ENCODE assay signal across 19 cellular contexts in the genomic region with DNA sequence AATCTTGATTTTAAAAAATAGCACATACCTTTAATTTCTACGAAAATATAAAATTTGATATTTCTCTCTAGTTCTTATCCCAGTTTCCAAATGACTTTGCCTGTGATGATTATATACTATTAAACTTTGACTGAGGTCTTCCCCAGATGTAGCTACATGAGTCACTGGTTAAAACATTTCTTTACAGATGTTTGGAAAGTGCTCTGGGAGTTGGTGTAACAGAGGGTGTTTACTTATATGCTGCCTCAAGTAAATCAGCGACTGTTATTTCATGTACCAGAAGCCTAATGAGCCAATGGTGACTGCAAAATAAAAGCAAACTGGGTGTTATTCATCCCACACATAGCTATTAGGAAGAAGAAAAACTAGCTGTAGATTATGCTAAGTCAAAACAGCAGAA.
"Had no signal": no experiment of that assay in that cellular context is flagged by ENCODE, and none has a peak within 500 bp of the region (broad histone marks: within the 10 kb centered on the region; RNA-seq: fewer than 3 reads in every experiment).

No MANE protein-coding gene starts in this region.

- H3K27ac ChIP-seq: epithelial cell of prostate, esophagus muscularis mucosa, gastrocnemius medialis, heart right ventricle, ovary, right atrium auricular region, sigmoid colon, skin epidermis had no signal

- H3K4me1 Mint-ChIP-seq: naive thymus-derived CD8-positive, alpha-beta T cell had no signal

- H3K4me3 Mint-ChIP-seq: naive thymus-derived CD8-positive, alpha-beta T cell; neural crest cell had no signal

- H3K9me3 ChIP-seq: esophagus muscularis mucosa, gastrocnemius medialis, heart right ventricle, mucosa of descending colon, ovary, right atrium auricular region, sigmoid colon had no signal

- H3K27ac Mint-ChIP-seq: naive thymus-derived CD8-positive, alpha-beta T cell had no signal

- H3K27me3 ChIP-seq: esophagus muscularis mucosa, gastrocnemius medialis, heart right ventricle, ovary, right atrium auricular region, sigmoid colon had no signal

- H3K36me3 Mint-ChIP-seq: naive thymus-derived CD8-positive, alpha-beta T cell had no signal

- H3K36me3 ChIP-seq: esophagus muscularis mucosa, gastrocnemius medialis, heart right ventricle, ovary, right atrium auricular region, sigmoid colon had no signal

- H3K27me3 Mint-ChIP-seq: naive thymus-derived CD8-positive, alpha-beta T cell had no signal

- FAIRE-seq: islet of Langerhans had no signal

- H3K4me3 ChIP-seq: esophagus muscularis mucosa, gastrocnemius medialis, heart right ventricle, mucosa of descending colon, ovary, right atrium auricular region, sigmoid colon, skin epidermis had no signal

- ATAC-seq: gastrocnemius medialis; heart right ventricle; mucosa of descending colon; naive thymus-derived CD8-positive, alpha-beta T cell had no signal

- H3K9me3 Mint-ChIP-seq: neural crest cell had no signal

- DNase-seq: cortex of kidney; effector memory CD4-positive, alpha-beta T cell; gastrocnemius medialis; heart right ventricle; hypothalamus; kidney glomerular epithelial cell; mucosa of descending colon; naive thymus-derived CD8-positive, alpha-beta T cell; ovary; sigmoid colon; stimulated activated CD4-positive, alpha-beta T cell treated with anti-CD3 and anti-CD28 coated beads, Interleukin-12 subunit alpha, Interleukin-12 subunit beta, amount 100 ng/mL, for 4 hours; stimulated activated naive CD4-positive, alpha-beta T cell treated with Interleukin-2 at 50 U/mL for 16 hours; trophoblast cell had no signal

- H3K4me1 ChIP-seq: esophagus muscularis mucosa, gastrocnemius medialis, heart right ventricle, right atrium auricular region, sigmoid colon had no signal
